ENCODE assay signal across 26 cellular contexts in genomic region chr5:120442694-120443093, GRCh38. TPM values are rescaled to one million over a fixed set of nuclear protein-coding genes. Genes with fewer than 3 reads are reported as not detected.
"Had no signal": no experiment of that assay in that cellular context is flagged by ENCODE, and none has a peak within 500 bp of the region (broad histone marks: within the 10 kb centered on the region; RNA-seq: fewer than 3 reads in every experiment).

No MANE protein-coding gene starts in this region.

- H3K27ac ChIP-seq: lower lobe of right lung, pancreas, prostate gland, right lobe of liver, skin epidermis, stomach, thoracic aorta, tibial artery, uterus had no signal

- H3K27me3 ChIP-seq: pancreas, right lobe of liver, stomach, tibial artery, uterus had no signal

- ATAC-seq: lower lobe of right lung; naive thymus-derived CD8-positive, alpha-beta T cell; pancreas; right lobe of liver; stimulated activated naive B cell treated with anti-CD40 and anti-IgM and Interleukin-4, amounts not matched to agents 10 μg/mL and 1 μg/mL and 100 μg/mL, for 72 hours; stimulated activated naive CD8-positive, alpha-beta T cell treated with anti-CD3 and anti-CD28 coated beads, Interleukin-15, Interleukin-2, amounts not matched to agents 100 U/mL and 50 U/mL, for 24 hours had no signal

- H3K4me1 ChIP-seq: lower lobe of right lung, pancreas, prostate gland, right lobe of liver, uterus had no signal

- H3K36me3 ChIP-seq: lower lobe of right lung, pancreas, prostate gland, right lobe of liver, stomach, thoracic aorta, tibial artery, uterus had no signal

- H3K9me3 ChIP-seq: lower lobe of right lung, pancreas, prostate gland, right lobe of liver, stomach, thoracic aorta, tibial artery, uterus had no signal

- H3K4me3 ChIP-seq: lower lobe of right lung, pancreas, prostate gland, right lobe of liver, skin epidermis, stomach, thoracic aorta, tibial artery, uterus had no signal

- DNase-seq: hypothalamus; immature natural killer cell; kidney; lower lobe of right lung; mammary epithelial cell; mesenchymal stem cell; naive thymus-derived CD8-positive, alpha-beta T cell; nucleus accumbens; pancreas; posterior cingulate gyrus; retina; right lobe of liver; stimulated activated CD4-positive, alpha-beta T cell treated with anti-CD3 and anti-CD28 coated beads, Interleukin-12 subunit alpha, Interleukin-12 subunit beta, amount 100 ng/mL, for 4 hours; stimulated activated CD4-positive, alpha-beta T cell treated with anti-CD3 and anti-CD28 coated beads, Interleukin-15, amount 100 ng/mL, for 24 hours; stimulated activated CD4-positive, alpha-beta T cell treated with anti-CD3 and anti-CD28 coated beads, Interleukin-2, amount 100 ng/mL, for 24 hours; stimulated activated CD4-positive, alpha-beta T cell treated with anti-CD3 and anti-CD28 coated beads, Interleukin-4, amount 100 ng/mL, for 1 hour; stimulated activated naive B cell treated with anti-CD40 and anti-IgM and Interleukin-4, amounts not matched to agents 10 μg/mL and 1 μg/mL and 100 μg/mL, for 72 hours; stimulated activated naive CD8-positive, alpha-beta T cell treated with anti-CD3 and anti-CD28 coated beads, Interleukin-15, Interleukin-2, amounts not matched to agents 100 U/mL and 50 U/mL, for 24 hours; stomach; tibial artery; trophoblast cell; uterus had no signal

RNA-seq across cellular contexts. Expression of gene PRR16, which starts 21.4 kb away (rescaled TPM):
- total RNA-seq: naive thymus-derived CD8-positive, alpha-beta T cell; neural crest cell had no signal
- polyA plus RNA-seq: immature natural killer cell; naive thymus-derived CD8-positive, alpha-beta T cell had no signal
